ENCODE assay signal across 1 cellular context in the genomic region with DNA sequence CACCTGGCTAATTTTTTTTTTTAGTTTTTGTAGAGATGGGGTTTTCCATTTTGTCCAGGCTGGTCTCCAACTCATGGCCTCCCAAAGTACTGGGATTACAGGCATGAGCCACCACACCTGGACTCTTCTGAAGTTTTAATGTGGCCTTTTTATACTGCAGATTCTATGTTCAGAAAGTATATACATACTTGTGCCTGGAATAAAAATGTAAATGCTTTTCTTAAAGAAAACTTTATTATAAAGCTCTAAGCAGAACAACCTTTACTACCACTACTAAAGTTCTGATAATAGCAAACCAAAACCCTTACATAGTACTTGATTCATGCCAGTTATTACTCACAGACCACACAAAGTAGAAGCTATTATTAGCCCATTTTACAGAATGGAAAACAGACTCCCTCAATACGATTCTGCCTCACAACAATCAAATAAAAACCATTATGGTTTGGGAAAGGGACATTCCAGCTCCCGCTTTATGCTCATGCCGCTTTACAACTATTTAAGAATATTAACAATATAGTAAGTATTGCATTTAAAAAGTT.
TF ChIP-seq lines count a peak whose summit lies in the region.

No MANE protein-coding gene starts in this region.

TF ChIP-seq in HepG2, 621 proteins besides CTCF, POLR2A, EP300 and RAD21:
- peak; percentile 86 for TF ChIP-seq ZNF629 (CRISPR knock-in tag; conservative IDR thresholded peaks at IDR 0.05)
- no peak for TF ChIP-seq ZNF282 (IDR thresholded peaks at IDR 0.05; ENCODE audit: partially characterized antibody)
